25 cellular contexts compared by ENCODE assay signal in genomic region chr9:97855486-97855875, GRCh38. TPM values are rescaled to one million over a fixed set of nuclear protein-coding genes. Genes with fewer than 3 reads are reported as not detected.
DNase-seq lines count a peak whose midpoint lies in the region; ATAC-seq and TF ChIP-seq lines count a peak whose summit lies in the region.
"Had no signal": no experiment of that assay in that cellular context is flagged by ENCODE, and none has a peak within 500 bp of the region (broad histone marks: within the 10 kb centered on the region; RNA-seq: fewer than 3 reads in every experiment).

No MANE protein-coding gene starts in this region.

- H3K4me3 Mint-ChIP-seq in stimulated activated naive CD8-positive, alpha-beta T cell treated with anti-CD3 and anti-CD28 coated beads, Interleukin-15, Interleukin-2, amounts not matched to agents 100 ng/mL and 50 ng/mL, for 24 hours = peak overlapping the region; percentile 41
- peak overlapping the region; percentile 29 for H3K4me3 Mint-ChIP-seq in activated CD8-positive, alpha-beta T cell treated with anti-CD3 and anti-CD28 coated beads for 36 hours
- H3K4me3 Mint-ChIP-seq: activated T-helper 17 cell treated with anti-CD3 and anti-CD28 coated beads, Interleukin-2, amount 50 U/mL, for 72 hours; stimulated activated memory B cell treated with anti-CD40 and anti-IgM and Interleukin-4, amounts not matched to agents 10 μg/mL and 1 μg/mL and 100 μg/mL, for 72 hours had no signal

- peak overlapping the region; percentile 42 for H3K4me3 ChIP-seq in kidney epithelial cell (ENCODE audit: low read depth, low read length)
- H3K4me3 ChIP-seq: dorsolateral prefrontal cortex, tibial nerve had no signal

- DNase-seq in stimulated activated naive CD8-positive, alpha-beta T cell treated with anti-CD3 and anti-CD28 coated beads, Interleukin-15, Interleukin-2, amounts not matched to agents 100 U/mL and 50 U/mL, for 24 hours = no peak
- DNase-seq in activated CD8-positive, alpha-beta T cell treated with anti-CD3 and anti-CD28 coated beads for 36 hours = no peak
- DNase-seq in kidney epithelial cell (ENCODE audit: low read depth) (no peak), GM03348 (ENCODE audit: low spot score) (no peak)
- DNase-seq: amygdala, caudate nucleus, DMS79 treated with DMSO at 0.1 percent for 48 hours, dorsolateral prefrontal cortex, foreskin fibroblast, hypothalamus, mammary epithelial cell, NCI-H1092 treated with DMSO at 0.1 percent for 48 hours, NCI-H2029 treated with DMSO at 0.1 percent for 48 hours, WERI-Rb-1 had no signal

- peaks cover 85% of the 10 kb centered on the region for H3K27me3 Mint-ChIP-seq in stimulated activated naive CD8-positive, alpha-beta T cell treated with anti-CD3 and anti-CD28 coated beads, Interleukin-15, Interleukin-2, amounts not matched to agents 100 ng/mL and 50 ng/mL, for 24 hours
- peaks cover 73% of the 10 kb centered on the region for H3K27me3 Mint-ChIP-seq in activated CD8-positive, alpha-beta T cell treated with anti-CD3 and anti-CD28 coated beads for 36 hours

- ATAC-seq in stimulated activated naive CD8-positive, alpha-beta T cell treated with anti-CD3 and anti-CD28 coated beads, Interleukin-15, Interleukin-2, amounts not matched to agents 100 U/mL and 50 U/mL, for 24 hours = no peak
- no peak for ATAC-seq in activated CD8-positive, alpha-beta T cell treated with anti-CD3 and anti-CD28 coated beads for 36 hours
- no peak for ATAC-seq in HG03159 (IDR thresholded peaks at IDR 0.05; ENCODE audit: unreplicated experiment)
- no peak for ATAC-seq in GM21825 (IDR thresholded peaks at IDR 0.05; ENCODE audit: unreplicated experiment)
- ATAC-seq: activated T-helper 17 cell treated with anti-CD3 and anti-CD28 coated beads, Interleukin-2, amount 50 U/mL, for 72 hours; HCT116; HepG2; sciatic nerve; stimulated activated memory B cell treated with anti-CD40 and anti-IgM and Interleukin-4, amounts not matched to agents 10 μg/mL and 1 μg/mL and 100 μg/mL, for 72 hours had no signal

- no peaks in the 10 kb centered on the region for H3K9me3 Mint-ChIP-seq in stimulated activated naive CD8-positive, alpha-beta T cell treated with anti-CD3 and anti-CD28 coated beads, Interleukin-15, Interleukin-2, amounts not matched to agents 100 ng/mL and 50 ng/mL, for 24 hours
- no peaks in the 10 kb centered on the region for H3K9me3 Mint-ChIP-seq in activated CD8-positive, alpha-beta T cell treated with anti-CD3 and anti-CD28 coated beads for 36 hours
- H3K9me3 Mint-ChIP-seq: activated T-helper 17 cell treated with anti-CD3 and anti-CD28 coated beads, Interleukin-2, amount 50 U/mL, for 72 hours; stimulated activated memory B cell treated with anti-CD40 and anti-IgM and Interleukin-4, amounts not matched to agents 10 μg/mL and 1 μg/mL and 100 μg/mL, for 72 hours had no signal

- H3K27me3 ChIP-seq in kidney epithelial cell (ENCODE audit: control insufficient read depth, insufficient read depth, low read length) = peaks cover 78% of the 10 kb centered on the region

- no peaks in the 10 kb centered on the region for H3K36me3 Mint-ChIP-seq in stimulated activated naive CD8-positive, alpha-beta T cell treated with anti-CD3 and anti-CD28 coated beads, Interleukin-15, Interleukin-2, amounts not matched to agents 100 ng/mL and 50 ng/mL, for 24 hours (ENCODE audit: low read depth)
- H3K36me3 Mint-ChIP-seq in activated CD8-positive, alpha-beta T cell treated with anti-CD3 and anti-CD28 coated beads for 36 hours (ENCODE audit: low read depth) = peaks cover 2% of the 10 kb centered on the region
- H3K36me3 Mint-ChIP-seq: stimulated activated memory B cell treated with anti-CD40 and anti-IgM and Interleukin-4, amounts not matched to agents 10 μg/mL and 1 μg/mL and 100 μg/mL, for 72 hours had no signal

- H3K27ac Mint-ChIP-seq in stimulated activated naive CD8-positive, alpha-beta T cell treated with anti-CD3 and anti-CD28 coated beads, Interleukin-15, Interleukin-2, amounts not matched to agents 100 ng/mL and 50 ng/mL, for 24 hours = no peak overlapping the region
- no peak overlapping the region for H3K27ac Mint-ChIP-seq in activated CD8-positive, alpha-beta T cell treated with anti-CD3 and anti-CD28 coated beads for 36 hours
- H3K27ac Mint-ChIP-seq: activated T-helper 17 cell treated with anti-CD3 and anti-CD28 coated beads, Interleukin-2, amount 50 U/mL, for 72 hours; stimulated activated memory B cell treated with anti-CD40 and anti-IgM and Interleukin-4, amounts not matched to agents 10 μg/mL and 1 μg/mL and 100 μg/mL, for 72 hours had no signal

- no peak for TF ChIP-seq CTCF in activated CD8-positive, alpha-beta T cell treated with anti-CD3 and anti-CD28 coated beads for 36 hours (IDR thresholded peaks at IDR 0.05)
- TF ChIP-seq CTCF in kidney epithelial cell (IDR thresholded peaks at IDR 0.05; ENCODE audit: insufficient read depth, low read length, poor library complexity, severe bottlenecking) = no peak

- peaks cover 29% of the 10 kb centered on the region for H3K4me1 Mint-ChIP-seq in stimulated activated naive CD8-positive, alpha-beta T cell treated with anti-CD3 and anti-CD28 coated beads, Interleukin-15, Interleukin-2, amounts not matched to agents 100 ng/mL and 50 ng/mL, for 24 hours (ENCODE audit: low read depth)
- H3K4me1 Mint-ChIP-seq in activated CD8-positive, alpha-beta T cell treated with anti-CD3 and anti-CD28 coated beads for 36 hours (ENCODE audit: low read depth) = peaks cover 22% of the 10 kb centered on the region

- POLR2A ChIA-PET in activated CD8-positive, alpha-beta T cell treated with anti-CD3 and anti-CD28 coated beads for 36 hours (lab: Charles Lee) = no interaction called here

- intact Hi-C loops in activated CD8-positive, alpha-beta T cell treated with anti-CD3 and anti-CD28 coated beads for 36 hours (cut with micrococcal nuclease) = no loop called here

- CTCF ChIA-PET in activated CD8-positive, alpha-beta T cell treated with anti-CD3 and anti-CD28 coated beads for 36 hours (lab: Charles Lee) = interaction anchor here (0.8 to 1.9 kb wide), 2 partner anchors 10 to 35 kb away, joined by 4 to 5 read pairs; no protein-coding TSS in a partner anchor

- no peaks in the 10 kb centered on the region for H3K36me3 ChIP-seq in kidney epithelial cell (ENCODE audit: control insufficient read depth, insufficient read depth, low read length)
- H3K36me3 ChIP-seq: tibial nerve had no signal

RNA-seq across cellular contexts. Expression of gene FOXE1, which starts 2.5 kb away (rescaled TPM):
- under 1 TPM in 1 of 2 experiments, not detected in 1; 0.09 TPM for total RNA-seq in activated CD8-positive, alpha-beta T cell treated with anti-CD3 and anti-CD28 coated beads for 36 hours
- 0.04 and 0.14 TPM in 2 replicates for total RNA-seq in kidney epithelial cell
- total RNA-seq: activated CD8-positive, alpha-beta memory T cell treated with anti-CD3 and anti-CD28 coated beads for 36 hours; activated T-helper 17 cell treated with anti-CD3 and anti-CD28 coated beads, Interleukin-2, amount 50 U/mL, for 72 hours; dorsolateral prefrontal cortex; HepG2; myocyte; sciatic nerve; tibial nerve had no signal
